ENCODE assay signal across 9 cellular contexts in the genomic region with DNA sequence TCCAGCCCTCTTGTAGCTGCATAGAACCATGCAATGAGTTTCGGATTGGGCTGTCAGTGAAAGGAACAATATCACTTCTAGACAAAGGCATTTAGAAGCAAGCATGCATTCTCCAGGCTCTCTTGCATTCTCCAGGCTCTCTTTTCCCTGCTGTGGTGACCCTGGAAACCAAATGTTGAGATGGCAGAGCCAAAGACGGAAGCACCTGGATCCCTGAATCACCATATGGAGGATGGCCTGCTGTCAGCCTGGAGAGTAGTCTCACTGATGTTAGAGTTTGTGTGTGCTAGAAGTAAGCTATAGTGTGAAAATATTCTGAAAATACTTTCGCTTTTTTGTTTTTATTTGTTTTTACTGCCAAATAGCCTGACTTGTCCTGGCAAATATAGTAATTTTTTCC.
"Had no signal": no experiment of that assay in that cellular context is flagged by ENCODE, and none has a peak within 500 bp of the region (broad histone marks: within the 10 kb centered on the region; RNA-seq: fewer than 3 reads in every experiment).

No MANE protein-coding gene starts in this region.

- H2AFZ ChIP-seq: GM23338 had no signal

- H3K4me2 ChIP-seq: GM23338 had no signal

- ATAC-seq: GM23338, K562 had no signal

- FAIRE-seq: H1, H54, HTR-8/SVneo, K562 had no signal

- DNase-seq: H9, HCEC 1CT, IMR-90, KG1 had no signal

- H3K4me3 ChIP-seq: GM23338, K562 had no signal
